In genomic region chr5:151708126-151708525, GRCh38 we compare ENCODE assay signal across 17 cellular contexts. TPM values are rescaled to one million over a fixed set of nuclear protein-coding genes. Genes with fewer than 3 reads are reported as not detected.
A peak's percentile ranks its signal among the peaks of the same experiment; 100 is the strongest.
DNase-seq lines count a peak whose midpoint lies in the region; ATAC-seq, FAIRE-seq and TF ChIP-seq lines count a peak whose summit lies in the region.
"Had no signal": no experiment of that assay in that cellular context is flagged by ENCODE, and none has a peak within 500 bp of the region (broad histone marks: within the 10 kb centered on the region; RNA-seq: fewer than 3 reads in every experiment).

No MANE protein-coding gene starts in this region.

- H3K4me1 Mint-ChIP-seq in MCF 10A (ENCODE audit: insufficient read depth, unreplicated experiment): no peaks in the 10 kb centered on the region
- peaks cover 4% of the 10 kb centered on the region for H3K4me1 Mint-ChIP-seq in activated T-cell treated with anti-CD3 and anti-CD28 coated beads, Interleukin-2, amount 50 U/mL, for 4 hours (ENCODE audit: low read depth)

- no peaks in the 10 kb centered on the region for H4K20me1 ChIP-seq in mammary epithelial cell (ENCODE audit: insufficient read depth, low read length)
- H4K20me1 ChIP-seq in K562 (replicated peaks; ENCODE audit: control insufficient read depth, insufficient read depth, low read length): no peaks in the 10 kb centered on the region

- DNase-seq in MCF 10A (ENCODE audit: unreplicated experiment) (peak; percentile 47), mammary epithelial cell (no peak), K562 (ENCODE audit: extremely low read depth in 1 of 4, low spot score in 3 of 4) (no peak), lower lobe of right lung (no peak), urothelium cell line (ENCODE audit: low spot score) (no peak), RWPE1 (ENCODE audit: low spot score) (no peak), right atrium auricular region (ENCODE audit: low spot score) (no peak)
- no peak for DNase-seq in activated T-cell treated with anti-CD3 and anti-CD28 coated beads, Interleukin-2, amount 50 U/mL, for 4 hours
- DNase-seq: 8988T; activated naive CD4-positive, alpha-beta T cell treated with anti-CD3 and anti-CD28 coated beads, Interleukin-2, amount 50 U/mL, for 16 hours; MM.1S; NCI-H2029 treated with DMSO at 0.1 percent for 48 hours; NCI-H774; stimulated activated CD4-positive, alpha-beta T cell treated with anti-CD3 and anti-CD28 coated beads, Interleukin-2, amount 100 ng/mL, for 24 hours had no signal

- H3K27me3 ChIP-seq in mammary epithelial cell (ENCODE audit: insufficient read depth, low read length) (no peaks in the 10 kb centered on the region), K562 (ENCODE audit: control insufficient read depth in 2 of 2, insufficient read depth in 2 of 2, low read length in 2 of 2) (no peaks in the 10 kb centered on the region), lower lobe of right lung (ENCODE audit: low read depth) (no peaks in the 10 kb centered on the region), right atrium auricular region (no peaks in the 10 kb centered on the region)

- no peak for TF ChIP-seq POLR2A in K562 (conservative IDR thresholded peaks at IDR 0.05)

- H3K27ac Mint-ChIP-seq in MCF 10A (ENCODE audit: low read depth, unreplicated experiment): no peak overlapping the region
- H3K27ac Mint-ChIP-seq: T-helper 1 cell treated with Interleukin-12 subunit alpha and Interleukin-12 subunit beta and Interleukin-4 antibody, amounts not matched to agents 30 μg/mL and 1 μg/mL, for 36 hours had no signal

- intact Hi-C loops in MCF 10A (cut with micrococcal nuclease): no loop called here
- intact Hi-C loops in mammary epithelial cell (cut with micrococcal nuclease): no loop called here
- intact Hi-C loops in K562 (cut with micrococcal nuclease): no loop called here
- intact Hi-C loops in lower lobe of right lung (cut with DNase I): no loop called here

- ATAC-seq in K562 (no peak), lower lobe of right lung (no peak)
- no peak for ATAC-seq in activated T-cell treated with anti-CD3 and anti-CD28 coated beads, Interleukin-2, amount 50 U/mL, for 4 hours

- no peak for TF ChIP-seq RAD21 in K562 (CRISPR knock-in tag; conservative IDR thresholded peaks at IDR 0.05 in 1 of 2, IDR thresholded peaks at IDR 0.05 in 1 of 2)

- BruUV-seq in MCF 10A (replicated peaks; lab: Mats Ljungman, UMichigan): no TSS peak
- no TSS peak for BruUV-seq in mammary epithelial cell (replicated peaks; lab: Mats Ljungman, UMichigan)
- BruUV-seq in K562 (replicated peaks; lab: Mats Ljungman, UMichigan): no TSS peak

- H3K27ac ChIP-seq in mammary epithelial cell (ENCODE audit: insufficient read depth, low read depth, low read length) (no peak overlapping the region), K562 (ENCODE audit: extremely low read depth, low read depth, low read length) (no peak overlapping the region), lower lobe of right lung (peak overlapping the region; percentile 10), RWPE1 (no peak overlapping the region), right atrium auricular region (peak overlapping the region in 1 of 2 donors; percentile 6)
- H3K27ac ChIP-seq: thoracic aorta had no signal

- no peaks in the 10 kb centered on the region for H3K36me3 Mint-ChIP-seq in MCF 10A (ENCODE audit: insufficient read depth, unreplicated experiment)
- no peaks in the 10 kb centered on the region for H3K36me3 Mint-ChIP-seq in activated T-cell treated with anti-CD3 and anti-CD28 coated beads, Interleukin-2, amount 50 U/mL, for 4 hours (ENCODE audit: insufficient read depth)

- H3K79me2 ChIP-seq in mammary epithelial cell (ENCODE audit: insufficient read depth, low read length) (no peaks in the 10 kb centered on the region), K562 (ENCODE audit: control insufficient read depth, insufficient read depth, low read length) (no peaks in the 10 kb centered on the region)

- in situ Hi-C loops in mammary epithelial cell (cut with MboI; ENCODE audit: low sequenced_read_pairs in 2 of 2) (no loop called here), K562 (cut with MboI) (no loop called here)

- dilution Hi-C loops in mammary epithelial cell (cut with HindIII; ENCODE audit: low sequenced_read_pairs): no loop called here

- TF ChIP-seq EP300 in K562 (IDR thresholded peaks at IDR 0.05; ENCODE audit: low read length): no peak

- H3K4me1 ChIP-seq in mammary epithelial cell (ENCODE audit: insufficient read depth, low read length): no peaks in the 10 kb centered on the region
- no peaks in the 10 kb centered on the region; a peak in 2 of 5 replicates for H3K4me1 ChIP-seq in K562 (replicated peaks in 1 of 2; ENCODE audit: control insufficient read depth in 2 of 2, insufficient read depth in 2 of 2, low read length in 2 of 2)
- H3K4me1 ChIP-seq in lower lobe of right lung: peaks cover 8% of the 10 kb centered on the region
- no peaks in the 10 kb centered on the region for H3K4me1 ChIP-seq in right atrium auricular region

- H3K4me3 Mint-ChIP-seq in MCF 10A (ENCODE audit: unreplicated experiment): no peak overlapping the region
- H3K4me3 Mint-ChIP-seq in activated T-cell treated with anti-CD3 and anti-CD28 coated beads, Interleukin-2, amount 50 U/mL, for 4 hours: no peak overlapping the region
- H3K4me3 Mint-ChIP-seq: T-helper 1 cell treated with Interleukin-12 subunit alpha and Interleukin-12 subunit beta and Interleukin-4 antibody, amounts not matched to agents 30 μg/mL and 1 μg/mL, for 36 hours had no signal

- CTCF ChIA-PET in MCF 10A (lab: Yijun Ruan, JAX): interaction anchor here (0.6 to 11.4 kb wide), 7 partner anchors 9 to 260 kb away, joined by 3 to 68 read pairs (median 3); no protein-coding TSS in a partner anchor
- CTCF ChIA-PET in mammary epithelial cell (lab: Charles Lee; ENCODE audit: low non-redundant PET): no interaction called here
- CTCF ChIA-PET in K562 (lab: Yijun Ruan, JAX; ENCODE audit: low intra/inter-chr PET ratio): no interaction called here
- CTCF ChIA-PET in RWPE1 (lab: Yijun Ruan, JAX): interaction anchor here (0.6 to 1.2 kb wide), 3 partner anchors 33 to 49 kb away, joined by 3 read pairs; no protein-coding TSS in a partner anchor

- no peak for FAIRE-seq in K562 (lab: Jason Lieb, UNC)
- no peak for FAIRE-seq in urothelium cell line (lab: Jason Lieb, UNC)
- FAIRE-seq: bronchial epithelial cell had no signal

- TF ChIP-seq CTCF in MCF 10A (IDR thresholded peaks at IDR 0.05; ENCODE audit: unreplicated experiment): no peak
- no peak for TF ChIP-seq CTCF in mammary epithelial cell (conservative IDR thresholded peaks at IDR 0.05 in 1 of 2, IDR thresholded peaks at IDR 0.05 in 1 of 2; ENCODE audit: extremely low read depth in 1 of 2, insufficient read depth in 1 of 2, low read depth in 1 of 2, low read length in 2 of 2)
- no peak for TF ChIP-seq CTCF in K562 (IDR thresholded peaks at IDR 0.05 in 2 of 3, conservative IDR thresholded peaks at IDR 0.05 in 1 of 3; ENCODE audit: insufficient read depth in 2 of 3, low read depth in 1 of 3, low read length in 3 of 3)
- no peak for TF ChIP-seq CTCF in lower lobe of right lung (IDR thresholded peaks at IDR 0.05)
- TF ChIP-seq CTCF in RWPE1 (conservative IDR thresholded peaks at IDR 0.05; ENCODE audit: low read depth): no peak
- TF ChIP-seq CTCF in right atrium auricular region (IDR thresholded peaks at IDR 0.05): no peak

- no peak overlapping the region for H3K4me2 ChIP-seq in mammary epithelial cell (ENCODE audit: insufficient read depth, low read depth, low read length)
- H3K4me2 ChIP-seq in K562 (ENCODE audit: insufficient read depth, low read length): no peak overlapping the region

- H3K9me1 ChIP-seq in K562 (ENCODE audit: control insufficient read depth, insufficient read depth, low read length): no peaks in the 10 kb centered on the region

- H3K27me3 Mint-ChIP-seq in MCF 10A (ENCODE audit: insufficient read depth, unreplicated experiment): no peaks in the 10 kb centered on the region
- H3K27me3 Mint-ChIP-seq in activated T-cell treated with anti-CD3 and anti-CD28 coated beads, Interleukin-2, amount 50 U/mL, for 4 hours (ENCODE audit: low read depth): peaks cover 5% of the 10 kb centered on the region

- H3K4me3 ChIP-seq in mammary epithelial cell (replicated peaks in 1 of 3; ENCODE audit: insufficient read depth in 1 of 3, low read depth in 2 of 3, low read length in 3 of 3) (no peak overlapping the region), K562 (no peak overlapping the region), lower lobe of right lung (no peak overlapping the region), right atrium auricular region (no peak overlapping the region)
- H3K4me3 ChIP-seq: thoracic aorta had no signal

- H2AFZ ChIP-seq in mammary epithelial cell (ENCODE audit: low read depth, low read length): no peak overlapping the region
- H2AFZ ChIP-seq in K562 (ENCODE audit: low read depth, low read length): peak overlapping the region; percentile 42

- no peak overlapping the region for H3K9ac ChIP-seq in mammary epithelial cell (ENCODE audit: insufficient read depth, low read length)
- no peak overlapping the region for H3K9ac ChIP-seq in K562 (ENCODE audit: insufficient read depth in 1 of 2, low read depth in 2 of 2, low read length in 2 of 2)

- no peaks in the 10 kb centered on the region for H3K36me3 ChIP-seq in mammary epithelial cell (ENCODE audit: insufficient read depth, low read length)
- H3K36me3 ChIP-seq in K562 (ENCODE audit: control insufficient read depth, insufficient read depth, low read length): no peaks in the 10 kb centered on the region
- H3K36me3 ChIP-seq in lower lobe of right lung: no peaks in the 10 kb centered on the region
- H3K36me3 ChIP-seq in right atrium auricular region: no peaks in the 10 kb centered on the region
- H3K36me3 ChIP-seq: thoracic aorta had no signal

- POLR2A ChIA-PET in MCF 10A (lab: Yijun Ruan, JAX) (interaction anchor here (1.5 kb wide), 1 partner anchor 46 kb away, joined by 3 read pairs; no protein-coding TSS in a partner anchor), K562 (lab: Yijun Ruan, JAX) (no interaction called here), RWPE1 (lab: Yijun Ruan, JAX; ENCODE audit: low non-redundant PET) (no interaction called here)

- peaks cover 6% of the 10 kb centered on the region for H3K9me3 Mint-ChIP-seq in MCF 10A (ENCODE audit: unreplicated experiment)
- peaks cover 3% of the 10 kb centered on the region for H3K9me3 Mint-ChIP-seq in activated T-cell treated with anti-CD3 and anti-CD28 coated beads, Interleukin-2, amount 50 U/mL, for 4 hours
- H3K9me3 Mint-ChIP-seq: T-helper 1 cell treated with Interleukin-12 subunit alpha and Interleukin-12 subunit beta and Interleukin-4 antibody, amounts not matched to agents 30 μg/mL and 1 μg/mL, for 36 hours had no signal

- H3K9me3 ChIP-seq in mammary epithelial cell (replicated peaks; ENCODE audit: insufficient read depth, low read length) (peaks cover 6% of the 10 kb centered on the region), K562 (replicated peaks; ENCODE audit: control insufficient read depth, insufficient read depth, low read depth, low read length) (no peaks in the 10 kb centered on the region), lower lobe of right lung (no peaks in the 10 kb centered on the region), right atrium auricular region (no peaks in the 10 kb centered on the region)
- H3K9me3 ChIP-seq: thoracic aorta had no signal

RNA-seq across cellular contexts. Expression of gene SPARC, which starts 21.4 kb away (rescaled TPM):
- total RNA-seq in MCF 10A (2022) (17.4 and 32.6 TPM in 2 replicates), mammary epithelial cell (100 to 1,000 TPM; 222 to 382 TPM), K562 (2014; rRNA removed) (9.4 and 10.5 TPM in 2 replicates), K562 (2014; rRNA removed; fragmentation: Illumina TruSeq; extraction: Trizol) (10.8 and 11.1 TPM in 2 replicates), K562 (2015; rRNA removed; fragmentation: Illumina TruSeq; extraction: Trizol) (9.9 and 10.5 TPM in 2 replicates), K562 (2021) (20.4 and 24.3 TPM in 2 replicates), lower lobe of right lung (904 TPM), right atrium auricular region (100 to 1,000 TPM; 292 to 567 TPM)
- polyA plus RNA-seq in mammary epithelial cell (585 TPM), K562 (2011; rRNA removed) (3.0 and 6.1 TPM in 2 replicates), K562 (2014; fragmentation: Illumina TruSeq; extraction: Trizol) (18.5 and 20.2 TPM in 2 replicates), K562 (2014; fragmentation: Nextera tagmentation; extraction: Ambion mirVana) (10 to 100 TPM; 12.2 to 35.6 TPM), K562 (2014; rRNA removed) (10.0 and 14.1 TPM in 2 replicates)
- 590 TPM for polyA minus RNA-seq in mammary epithelial cell
- 2.8 and 4.7 TPM in 2 replicates for total RNA-seq in K562 (2011; cell fraction: chromatin; rRNA removed; ENCODE audit: low replicate concordance)
- total RNA-seq in K562 (2011; cell fraction: nucleolus; rRNA removed): 2.7 and 4.2 TPM in 2 replicates
- total RNA-seq in K562 (2011; cell fraction: nucleoplasm; rRNA removed): 5.5 and 7.9 TPM in 2 replicates
- polyA plus RNA-seq in K562 (2011; cell fraction: cytosol; rRNA removed): 3.5 and 10.7 TPM in 2 replicates
- 2.4 and 2.6 TPM in 2 replicates for polyA plus RNA-seq in K562 (2011; cell fraction: nucleus; rRNA removed)
- 39.6 and 46.1 TPM in 2 replicates for polyA plus RNA-seq in K562 (2012)
- 2.1 and 3.4 TPM in 2 replicates for polyA minus RNA-seq in K562 (2011; rRNA and poly(A)+ RNA removed)
- 2.1 TPM in 1 of 2 replicates, not detected in the other for polyA minus RNA-seq in K562 (2011; cell fraction: cytosol; rRNA and poly(A)+ RNA removed)
- 0.56 and 0.81 TPM in 2 replicates for polyA minus RNA-seq in K562 (2011; cell fraction: nucleus; rRNA and poly(A)+ RNA removed)
- total RNA-seq in activated T-cell treated with anti-CD3 and anti-CD28 coated beads, Interleukin-2, amount 50 U/mL, for 4 hours: 1 to 10 TPM; 2.0 to 2.6 (median 2.3) TPM

RNA-seq across cellular contexts. Expression of gene ATOX1, which starts 50.3 kb away (rescaled TPM):
- total RNA-seq in MCF 10A (2022) (155 and 168 TPM in 2 replicates), mammary epithelial cell (10 to 100 TPM; 27.0 to 89.2 TPM), K562 (2014; rRNA removed) (66.2 and 70.3 TPM in 2 replicates), K562 (2014; rRNA removed; fragmentation: Illumina TruSeq; extraction: Trizol) (59.8 and 68.2 TPM in 2 replicates), K562 (2015; rRNA removed; fragmentation: Illumina TruSeq; extraction: Trizol) (72.2 and 73.8 TPM in 2 replicates), K562 (2021) (86.2 and 93.0 TPM in 2 replicates), lower lobe of right lung (68.2 TPM), right atrium auricular region (10 to 100 TPM; 64.6 to 84.5 TPM)
- polyA plus RNA-seq in mammary epithelial cell (310 TPM), K562 (2011; rRNA removed) (59.2 and 75.4 TPM in 2 replicates), K562 (2014; fragmentation: Illumina TruSeq; extraction: Trizol) (118 and 156 TPM in 2 replicates), K562 (2014; fragmentation: Nextera tagmentation; extraction: Ambion mirVana) (100 to 1,000 TPM; 303 to 318 TPM), K562 (2014; rRNA removed) (111 and 153 TPM in 2 replicates)
- polyA minus RNA-seq in mammary epithelial cell: 53.9 TPM
- total RNA-seq in K562 (2011; cell fraction: chromatin; rRNA removed; ENCODE audit: low replicate concordance): 31.3 and 35.6 TPM in 2 replicates
- total RNA-seq in K562 (2011; cell fraction: nucleolus; rRNA removed): 32.5 and 42.5 TPM in 2 replicates
- total RNA-seq in K562 (2011; cell fraction: nucleoplasm; rRNA removed): 43.0 and 57.0 TPM in 2 replicates
- polyA plus RNA-seq in K562 (2011; cell fraction: cytosol; rRNA removed): 149 and 236 TPM in 2 replicates
- 44.2 and 47.6 TPM in 2 replicates for polyA plus RNA-seq in K562 (2011; cell fraction: nucleus; rRNA removed)
- polyA plus RNA-seq in K562 (2012): 94.6 and 155 TPM in 2 replicates
- 80.6 and 107 TPM in 2 replicates for polyA minus RNA-seq in K562 (2011; rRNA and poly(A)+ RNA removed)
- polyA minus RNA-seq in K562 (2011; cell fraction: cytosol; rRNA and poly(A)+ RNA removed): 22.8 and 37.2 TPM in 2 replicates
- polyA minus RNA-seq in K562 (2011; cell fraction: nucleus; rRNA and poly(A)+ RNA removed): 27.0 and 27.1 TPM in 2 replicates
- 10 to 100 TPM; 89.0 to 94.3 (median 91.7) TPM for total RNA-seq in activated T-cell treated with anti-CD3 and anti-CD28 coated beads, Interleukin-2, amount 50 U/mL, for 4 hours

Comparison
In these comparisons a context has a peak if more than half of its experiments do, and no peak if none do; other contexts are left out.
1. CTCF ChIA-PET loops: an anchor here in MCF 10A (0.6 to 11.4 kb wide) and RWPE1 (0.6 to 1.2 kb wide); none called in mammary epithelial cell and K562.